Comparison of ENCODE assay signal across 19 cellular contexts in genomic region chr6:128186724-128187123, GRCh38.
"Had no signal": no experiment of that assay in that cellular context is flagged by ENCODE, and none has a peak within 500 bp of the region (broad histone marks: within the 10 kb centered on the region; RNA-seq: fewer than 3 reads in every experiment).

No MANE protein-coding gene starts in this region.

- H3K36me3 ChIP-seq: suprapubic skin, vagina had no signal

- H3K4me1 ChIP-seq: foreskin keratinocyte, lower lobe of right lung, suprapubic skin, vagina had no signal

- ATAC-seq: activated CD4-positive, alpha-beta T cell treated with anti-CD3 and anti-CD28 coated beads for 36 hours; activated CD8-positive, alpha-beta memory T cell treated with anti-CD3 and anti-CD28 coated beads, Interleukin-2, amount 10 ng/mL, durations not matched to agents 7 days and 5 days; activated T-helper 17 cell treated with anti-CD3 and anti-CD28 coated beads, Interleukin-2, amount 50 U/mL, for 72 hours; esophagus mucosa; foreskin keratinocyte; lower lobe of right lung; stimulated activated naive CD8-positive, alpha-beta T cell treated with anti-CD3 and anti-CD28 coated beads, Interleukin-15, Interleukin-2, amounts not matched to agents 100 U/mL and 50 U/mL, for 24 hours; WTC11 had no signal

- DNase-seq: activated CD4-positive, alpha-beta memory T cell treated with anti-CD3 and anti-CD28 coated beads for 36 hours; activated CD4-positive, alpha-beta T cell treated with anti-CD3 and anti-CD28 coated beads for 36 hours; activated CD8-positive, alpha-beta memory T cell treated with anti-CD3 and anti-CD28 coated beads, Interleukin-2, amount 10 ng/mL, durations not matched to agents 7 days and 5 days; activated naive CD4-positive, alpha-beta T cell; activated naive CD8-positive, alpha-beta T cell treated with anti-CD3 and anti-CD28 coated beads for 36 hours; activated T-cell treated with anti-CD3 and anti-CD28 coated beads, Interleukin-2, amount 50 U/mL, for 1 hour; amygdala; effector CD8-positive, alpha-beta T cell; foreskin keratinocyte; hippocampal formation; lower lobe of right lung; retina; stimulated activated CD4-positive, alpha-beta T cell treated with anti-CD3 and anti-CD28 coated beads, Interleukin-2, amount 100 ng/mL, for 24 hours; stimulated activated naive CD8-positive, alpha-beta T cell treated with anti-CD3 and anti-CD28 coated beads, Interleukin-15, Interleukin-2, amounts not matched to agents 100 U/mL and 50 U/mL, for 24 hours had no signal

- H3K4me3 ChIP-seq: lower lobe of right lung, suprapubic skin, vagina had no signal

- H3K27ac ChIP-seq: foreskin keratinocyte, lower lobe of right lung, suprapubic skin, vagina had no signal

- H3K9me3 ChIP-seq: lower lobe of right lung, suprapubic skin, vagina had no signal

- H3K27me3 ChIP-seq: foreskin keratinocyte, suprapubic skin, vagina had no signal
